ENCODE assay signal across 8 cellular contexts in the genomic region with DNA sequence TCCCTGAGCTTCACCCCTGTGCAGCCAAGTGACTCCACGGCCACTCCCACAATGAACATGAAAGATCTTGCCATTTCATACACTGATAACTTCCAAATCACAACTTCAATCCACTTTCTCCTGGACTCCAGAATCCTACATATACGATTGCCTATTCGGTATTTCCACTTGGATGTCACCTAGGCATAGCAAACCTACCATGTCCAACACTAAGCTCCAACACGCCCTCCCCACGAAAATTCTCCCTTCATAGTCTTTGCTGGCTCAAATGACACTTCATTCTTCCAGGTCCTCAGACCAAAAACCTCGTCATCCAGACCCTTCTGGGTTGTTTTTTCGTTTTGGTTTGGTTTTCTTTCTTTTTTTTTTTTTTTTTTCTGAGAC. TPM values are rescaled to one million over a fixed set of nuclear protein-coding genes. Genes with fewer than 3 reads are reported as not detected.
DNase-seq lines count a peak whose midpoint lies in the region; ATAC-seq and TF ChIP-seq lines count a peak whose summit lies in the region.

No MANE protein-coding gene starts in this region.

- peak overlapping the region in 2 of 4 donors; percentile 44 to 57 for H3K4me3 ChIP-seq in adrenal gland

- no peaks in the 10 kb centered on the region for H3K9me3 ChIP-seq in adrenal gland (replicated peaks in 1 of 3)

- no peak for ATAC-seq in omental fat pad (ENCODE audit: low FRiP score)
- ATAC-seq in GM21723 (IDR thresholded peaks at IDR 0.05; ENCODE audit: unreplicated experiment) = no peak
- no peak for ATAC-seq in esophagus mucosa

- peaks cover 31% of the 10 kb centered on the region for H3K27me3 Mint-ChIP-seq in T-helper 1 cell treated with Interleukin-12 subunit alpha and Interleukin-12 subunit beta and Interleukin-4 antibody, amounts not matched to agents 30 μg/mL and 1 μg/mL, for 36 hours (ENCODE audit: low read depth)

- H3K36me3 Mint-ChIP-seq in T-helper 1 cell treated with Interleukin-12 subunit alpha and Interleukin-12 subunit beta and Interleukin-4 antibody, amounts not matched to agents 30 μg/mL and 1 μg/mL, for 36 hours (ENCODE audit: low read depth) = peaks cover 2% of the 10 kb centered on the region

- no peaks in the 10 kb centered on the region for H3K36me3 ChIP-seq in adrenal gland (replicated peaks in 1 of 2)

- H3K27ac Mint-ChIP-seq in T-helper 1 cell treated with Interleukin-12 subunit alpha and Interleukin-12 subunit beta and Interleukin-4 antibody, amounts not matched to agents 30 μg/mL and 1 μg/mL, for 36 hours = peak overlapping the region; percentile 94

- intact Hi-C loops in adrenal gland (cut with DNase I) = loop anchor here in 1 of 2 donors (10.0 kb wide), 1 partner anchor 76 kb away; the partner anchor contains the start of gene ARRB2

- no peaks in the 10 kb centered on the region for H3K9me3 Mint-ChIP-seq in T-helper 1 cell treated with Interleukin-12 subunit alpha and Interleukin-12 subunit beta and Interleukin-4 antibody, amounts not matched to agents 30 μg/mL and 1 μg/mL, for 36 hours

- H3K4me3 Mint-ChIP-seq in T-helper 1 cell treated with Interleukin-12 subunit alpha and Interleukin-12 subunit beta and Interleukin-4 antibody, amounts not matched to agents 30 μg/mL and 1 μg/mL, for 36 hours = peak overlapping the region; percentile 88

- H3K27me3 ChIP-seq in adrenal gland (peaks cover under 1% of the 10 kb centered on the region), layer of hippocampus (ENCODE audit: control insufficient read depth, insufficient read depth, low read length) (peaks cover 2% of the 10 kb centered on the region)

- WGBS in adrenal gland, 4 donors = 40 to 52% (median 44%) methylated on average over 7 of the region's 7 CpGs

- DNase-seq in T-helper 1 cell (no peak), adrenal gland (no peak), omental fat pad (ENCODE audit: low spot score) (no peak)

- peaks cover 17% of the 10 kb centered on the region for H3K4me1 Mint-ChIP-seq in T-helper 1 cell treated with Interleukin-12 subunit alpha and Interleukin-12 subunit beta and Interleukin-4 antibody, amounts not matched to agents 30 μg/mL and 1 μg/mL, for 36 hours (ENCODE audit: low read depth)

- H3K27ac ChIP-seq in adrenal gland (peak overlapping the region in 4 of 5 donors; percentile 95 to 98 (median 96)), layer of hippocampus (ENCODE audit: low read depth, low read length) (peak overlapping the region; percentile 98), temporal lobe (ENCODE audit: low read depth, low read length) (peak overlapping the region; percentile 87)

- H3K4me1 ChIP-seq in adrenal gland (replicated peaks in 1 of 2) = peaks cover 4 to 39% of the 10 kb centered on the region in 2 donors

- no peak for TF ChIP-seq POLR2A in adrenal gland (IDR thresholded peaks at IDR 0.05)

- TF ChIP-seq CTCF in adrenal gland (IDR thresholded peaks at IDR 0.05) (no peak), omental fat pad (IDR thresholded peaks at IDR 0.05) (no peak)

RNA-seq across cellular contexts. Expression of gene GLTPD2, which starts 1.9 kb away (rescaled TPM):
- not detected for total RNA-seq in adrenal gland
- not detected for polyA plus RNA-seq in adrenal gland
- total RNA-seq in temporal lobe = not detected
- not detected for total RNA-seq in omental fat pad
- total RNA-seq in esophagus mucosa = not detected

RNA-seq across cellular contexts. Expression of gene VMO1, which starts 4.5 kb away (rescaled TPM):
- total RNA-seq in adrenal gland (1 to 10 TPM; 3.1 to 6.9 (median 4.3) TPM), temporal lobe (0.25 TPM), omental fat pad (10 to 100 TPM in 1 of 4 donors, 1 to 10 TPM in 3; 2.1 to 13.1 (median 8.4) TPM), esophagus mucosa (2.3 TPM)
- 1 to 10 TPM in 2 of 3 donors, not detected in 1; 5.1 to 9.6 TPM for polyA plus RNA-seq in adrenal gland

RNA-seq across cellular contexts. Expression of gene PSMB6, which starts 5.3 kb away (rescaled TPM):
- total RNA-seq in adrenal gland (100 to 1,000 TPM; 112 to 260 (median 150) TPM), temporal lobe (45.7 TPM), omental fat pad (100 to 1,000 TPM; 109 to 164 (median 150) TPM), esophagus mucosa (131 TPM)
- polyA plus RNA-seq in adrenal gland = 100 to 1,000 TPM in 2 of 3 donors, 10 to 100 TPM in 1; 70.5 to 227 (median 138) TPM

RNA-seq across cellular contexts. Expression of gene PLD2, which starts 16.3 kb away (rescaled TPM):
- total RNA-seq in adrenal gland (10 to 100 TPM in 7 of 8 donors, 1 to 10 TPM in 1; 5.9 to 27.1 (median 19.1) TPM), temporal lobe (7.4 TPM), omental fat pad (10 to 100 TPM; 20.8 to 29.2 (median 24.3) TPM), esophagus mucosa (117 TPM)
- polyA plus RNA-seq in adrenal gland = 10 to 100 TPM in 2 of 3 donors, 1 to 10 TPM in 1; 4.1 to 34.8 (median 19.5) TPM
